1 cellular context compared by ENCODE assay signal in genomic region chr9:125142560-125143376, GRCh38.
TF ChIP-seq lines count a peak whose summit lies in the region.

No MANE protein-coding gene starts in this region.

TF ChIP-seq in GM12878, 131 proteins besides CTCF, POLR2A, EP300 and RAD21:
- TF ChIP-seq PKNOX1 (IDR thresholded peaks at IDR 0.05) (peak; percentile 16; the same call in 1 of the 2 replicates), ATF2 (IDR thresholded peaks at IDR 0.05; ENCODE audit: low read length) (no peak)
